In genomic region chr5:160029540-160030139, GRCh38 we compare ENCODE assay signal across 20 cellular contexts. TPM values are rescaled to one million over a fixed set of nuclear protein-coding genes. Genes with fewer than 3 reads are reported as not detected.
DNase-seq lines count a peak whose midpoint lies in the region; ATAC-seq and TF ChIP-seq lines count a peak whose summit lies in the region.
"Had no signal": no experiment of that assay in that cellular context is flagged by ENCODE, and none has a peak within 500 bp of the region (broad histone marks: within the 10 kb centered on the region; RNA-seq: fewer than 3 reads in every experiment).

No MANE protein-coding gene starts in this region.

- intact Hi-C loops in MCF 10A (cut with micrococcal nuclease): no loop called here
- intact Hi-C loops in breast epithelium (cut with DNase I; ENCODE audit: low total_unique reads): loop anchor here (10.0 kb wide), 2 partner anchors 45 to 315 kb away; no protein-coding TSS in a partner anchor

- no peak overlapping the region for H3K9ac ChIP-seq in liver (ENCODE audit: low read depth in 1 of 2, low read length in 2 of 2)
- H3K9ac ChIP-seq: BLaER1 had no signal

- CTCF ChIA-PET in MCF 10A (lab: Yijun Ruan, JAX): interaction anchor here (0.9 to 3.3 kb wide), 2 partner anchors 8 to 750 kb away, joined by 3 to 43 read pairs; no protein-coding TSS in a partner anchor

- H3K27me3 Mint-ChIP-seq in MCF 10A (ENCODE audit: insufficient read depth, unreplicated experiment) (no peaks in the 10 kb centered on the region), chondrocyte (ENCODE audit: low read depth) (no peaks in the 10 kb centered on the region)

- POLR2A ChIA-PET in MCF 10A (lab: Yijun Ruan, JAX): no interaction called here

- no peaks in the 10 kb centered on the region for H3K4me1 ChIP-seq in breast epithelium
- peaks cover 0 to 2% (median 0%) of the 10 kb centered on the region in 4 donors for H3K4me1 ChIP-seq in liver (ENCODE audit: control insufficient read depth in 4 of 4, insufficient read depth in 4 of 4, low read length in 3 of 4)
- H3K4me1 ChIP-seq: BLaER1 had no signal

- WGBS in liver: 84% methylated on average over 3 of the region's 3 CpGs

- no peak for TF ChIP-seq RAD21 in liver (IDR thresholded peaks at IDR 0.05)

- no TSS peak for BruUV-seq in MCF 10A (replicated peaks; lab: Mats Ljungman, UMichigan)

- H3K27ac Mint-ChIP-seq in MCF 10A (ENCODE audit: low read depth, unreplicated experiment) (peak overlapping the region; percentile 43), chondrocyte (ENCODE audit: unreplicated experiment) (peak overlapping the region; percentile 63)
- H3K27ac Mint-ChIP-seq: GM23338 had no signal

- no peak for TF ChIP-seq CTCF in MCF 10A (IDR thresholded peaks at IDR 0.05; ENCODE audit: unreplicated experiment)
- TF ChIP-seq CTCF in breast epithelium (IDR thresholded peaks at IDR 0.05): no peak
- no peak for TF ChIP-seq CTCF in chondrocyte (IDR thresholded peaks at IDR 0.05)
- TF ChIP-seq CTCF in liver (IDR thresholded peaks at IDR 0.05; ENCODE audit: low read depth, low read length, missing input control): no peak
- TF ChIP-seq CTCF in GM13976 (IDR thresholded peaks at IDR 0.05; ENCODE audit: borderline replicate concordance, control extremely low read depth, extremely low read depth, insufficient read depth, missing control alignments): no peak

- H3K36me3 ChIP-seq in breast epithelium (no peaks in the 10 kb centered on the region), liver (ENCODE audit: control insufficient read depth in 4 of 4, insufficient read depth in 3 of 4, low read depth in 1 of 4, low read length in 3 of 4) (peaks cover 0 to 6% (median 0%) of the 10 kb centered on the region in 4 donors)

- ATAC-seq in GM21737 (IDR thresholded peaks at IDR 0.05; ENCODE audit: unreplicated experiment) (no peak), GM19397 (IDR thresholded peaks at IDR 0.05; ENCODE audit: unreplicated experiment) (no peak)
- ATAC-seq: GM23338, HCT116, Right ventricle myocardium inferior had no signal

- no peak overlapping the region for H3K4me3 ChIP-seq in breast epithelium
- H3K4me3 ChIP-seq in liver (ENCODE audit: low read depth in 1 of 3, low read length in 3 of 3): no peak overlapping the region
- H3K4me3 ChIP-seq: BLaER1, GM23338, Peyer's patch had no signal

- in situ Hi-C loops in GM13976 (cut with MboI; ENCODE audit: low sequenced_read_pairs, unreplicated experiment): loop anchor here (10.0 kb wide), 1 partner anchor 315 kb away; no protein-coding TSS in a partner anchor

- H3K36me3 Mint-ChIP-seq in MCF 10A (ENCODE audit: insufficient read depth, unreplicated experiment) (peaks cover 60% of the 10 kb centered on the region), chondrocyte (ENCODE audit: low read depth) (peaks cover 12% of the 10 kb centered on the region)

- H3K4me1 Mint-ChIP-seq in MCF 10A (ENCODE audit: insufficient read depth, unreplicated experiment) (no peaks in the 10 kb centered on the region), chondrocyte (ENCODE audit: low read depth) (peaks cover 23% of the 10 kb centered on the region)
- H3K4me1 Mint-ChIP-seq: GM23338 had no signal

- H3K27me3 ChIP-seq in breast epithelium (no peaks in the 10 kb centered on the region), liver (ENCODE audit: control insufficient read depth in 4 of 4, insufficient read depth in 4 of 4, low read length in 3 of 4) (no peaks in the 10 kb centered on the region)
- H3K27me3 ChIP-seq: BLaER1, Peyer's patch had no signal

- no peak for TF ChIP-seq POLR2A in breast epithelium (IDR thresholded peaks at IDR 0.05)

- H3K27ac ChIP-seq in breast epithelium: peak overlapping the region in 1 of 2 donors; percentile 70
- no peak overlapping the region for H3K27ac ChIP-seq in liver (ENCODE audit: low read depth in 1 of 2, low read length in 2 of 2)
- H3K27ac ChIP-seq in substantia nigra (ENCODE audit: low read depth, low read length, poor library complexity, severe bottlenecking): no peak overlapping the region
- H3K27ac ChIP-seq: BLaER1 had no signal

- DNase-seq in MCF 10A (ENCODE audit: unreplicated experiment) (no peak), breast epithelium (ENCODE audit: low spot score in 2 of 2) (no peak), chondrocyte (ENCODE audit: low spot score) (no peak), substantia nigra (lab: John Stamatoyannopoulos, UW) (no peak), GM13976 (ENCODE audit: low spot score) (no peak)
- DNase-seq: DND-41, KG1, NCI-H1092, NCI-H146, NCI-H2081 treated with DMSO at 0.1 percent for 48 hours, NCI-H510A treated with DMSO at 0.1 percent for 48 hours, NCI-H82, Peyer's patch had no signal

- H3K9me3 Mint-ChIP-seq in MCF 10A (ENCODE audit: unreplicated experiment) (no peaks in the 10 kb centered on the region), chondrocyte (ENCODE audit: low read depth) (no peaks in the 10 kb centered on the region)
- H3K9me3 Mint-ChIP-seq: GM23338 had no signal

- H3K9me3 ChIP-seq in breast epithelium (no peaks in the 10 kb centered on the region), liver (ENCODE audit: control insufficient read depth in 4 of 4, low read length in 3 of 4) (no peaks in the 10 kb centered on the region)
- H3K9me3 ChIP-seq: BLaER1, Peyer's patch had no signal

- H3K4me3 Mint-ChIP-seq in MCF 10A (ENCODE audit: unreplicated experiment) (no peak overlapping the region), chondrocyte (ENCODE audit: unreplicated experiment) (no peak overlapping the region)
- H3K4me3 Mint-ChIP-seq: GM23338 had no signal

TF ChIP-seq in liver, 16 proteins besides CTCF, POLR2A, EP300 and RAD21:
- no peak for TF ChIP-seq FOXA2 (IDR thresholded peaks at IDR 0.05)
- TF ChIP-seq JUND (IDR thresholded peaks at IDR 0.05): no peak
- TF ChIP-seq RXRA (IDR thresholded peaks at IDR 0.05): no peak
- TF ChIP-seq, protein P1, sequence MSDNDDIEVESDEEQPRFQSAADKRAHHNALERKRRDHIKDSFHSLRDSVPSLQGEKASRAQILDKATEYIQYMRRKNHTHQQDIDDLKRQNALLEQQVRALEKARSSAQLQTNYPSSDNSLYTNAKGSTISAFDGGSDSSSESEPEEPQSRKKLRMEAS (IDR thresholded peaks at IDR 0.05): no peak
- TF ChIP-seq NR2F2 (IDR thresholded peaks at IDR 0.05): no peak
- TF ChIP-seq, protein P2, sequence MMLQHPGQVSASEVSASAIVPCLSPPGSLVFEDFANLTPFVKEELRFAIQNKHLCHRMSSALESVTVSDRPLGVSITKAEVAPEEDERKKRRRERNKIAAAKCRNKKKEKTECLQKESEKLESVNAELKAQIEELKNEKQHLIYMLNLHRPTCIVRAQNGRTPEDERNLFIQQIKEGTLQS (IDR thresholded peaks at IDR 0.05): no peak
- TF ChIP-seq EGR1 (IDR thresholded peaks at IDR 0.05; ENCODE audit: low read depth in 2 of 2): no peak
- TF ChIP-seq FOXA1 (IDR thresholded peaks at IDR 0.05): no peak
- TF ChIP-seq HNF4G (IDR thresholded peaks at IDR 0.05): peak; percentile 44
- no peak for TF ChIP-seq REST (IDR thresholded peaks at IDR 0.05)
- peak; percentile 67 to 84 for TF ChIP-seq HNF4A (conservative IDR thresholded peaks at IDR 0.05)
- TF ChIP-seq TAF1 (conservative IDR thresholded peaks at IDR 0.05): no peak
- TF ChIP-seq GABPA (IDR thresholded peaks at IDR 0.05 in 1 of 2, conservative IDR thresholded peaks at IDR 0.05 in 1 of 2): no peak

RNA-seq across cellular contexts. Expression of gene TTC1, which starts 20.7 kb away (rescaled TPM):
- total RNA-seq in MCF 10A (2022) (84.6 and 100 TPM in 2 replicates), breast epithelium (10 to 100 TPM; 36.3 to 45.2 (median 41.0) TPM), chondrocyte (41.1 to 47.8 TPM (median 42.0 TPM) in 3 replicates), liver (10 to 100 TPM; 18.0 to 18.4 TPM)
- 10 to 100 TPM; 26.0 to 35.5 TPM for polyA plus RNA-seq in liver
